ENCODE assay signal across 10 cellular contexts in the genomic region with DNA sequence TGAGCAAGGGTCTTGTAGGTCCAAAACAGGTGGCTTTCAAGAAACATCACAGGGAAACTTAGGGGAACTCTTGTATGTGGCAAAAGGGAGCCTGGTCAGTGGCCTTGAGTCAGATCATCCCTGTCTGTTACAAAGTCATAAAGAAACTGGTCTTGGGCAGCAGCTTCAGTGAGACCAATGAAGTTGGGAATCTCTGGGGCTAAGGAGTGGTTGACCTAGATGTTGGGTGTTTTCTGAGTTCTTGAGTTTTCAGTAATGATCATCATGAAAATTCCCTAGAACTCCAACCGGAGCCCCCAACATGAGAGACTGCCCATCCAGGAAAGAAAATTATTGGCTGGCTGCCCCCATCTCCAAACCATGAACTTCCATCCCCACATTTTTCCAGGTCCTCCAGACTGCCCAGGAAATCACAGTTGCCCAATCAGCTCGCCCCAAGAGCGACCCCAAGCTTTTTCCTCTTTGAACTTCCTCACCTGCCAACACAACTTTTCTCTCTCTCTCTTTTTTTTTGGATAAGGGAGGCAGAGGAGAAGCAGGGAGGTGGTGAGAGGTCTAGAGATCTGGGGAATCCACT. TPM values are rescaled to one million over a fixed set of nuclear protein-coding genes. Genes with fewer than 3 reads are reported as not detected.
DNase-seq lines count a peak whose midpoint lies in the region; ATAC-seq and TF ChIP-seq lines count a peak whose summit lies in the region.
"Had no signal": no experiment of that assay in that cellular context is flagged by ENCODE, and none has a peak within 500 bp of the region (broad histone marks: within the 10 kb centered on the region; RNA-seq: fewer than 3 reads in every experiment).

No MANE protein-coding gene starts in this region.

- H3K9me3 Mint-ChIP-seq in activated CD4-positive, alpha-beta T cell treated with anti-CD3 and anti-CD28 coated beads, Interleukin-2, amount 10 ng/mL, durations not matched to agents 24 days and 14 days, result no peaks in the 10 kb centered on the region
- H3K9me3 Mint-ChIP-seq in stimulated activated naive B cell treated with anti-CD40 and anti-IgM and Interleukin-4, amounts not matched to agents 10 μg/mL and 1 μg/mL and 100 μg/mL, for 72 hours, result no peaks in the 10 kb centered on the region

- peaks cover 69% of the 10 kb centered on the region for H3K4me1 Mint-ChIP-seq in activated CD4-positive, alpha-beta T cell treated with anti-CD3 and anti-CD28 coated beads, Interleukin-2, amount 10 ng/mL, durations not matched to agents 24 days and 14 days
- peaks cover 64 to 98% of the 10 kb centered on the region in 2 donors for H3K4me1 Mint-ChIP-seq in stimulated activated naive B cell treated with anti-CD40 and anti-IgM and Interleukin-4, amounts not matched to agents 10 μg/mL and 1 μg/mL and 100 μg/mL, for 72 hours

- H3K9me3 ChIP-seq in SU-DHL-6 (ENCODE audit: insufficient read depth, low read length), result no peaks in the 10 kb centered on the region

- no peak overlapping the region for H2AFZ ChIP-seq in SU-DHL-6 (ENCODE audit: low read depth, low read length, severe bottlenecking)

- H3K9me2 ChIP-seq in SU-DHL-6 (replicated peaks; ENCODE audit: insufficient read depth, low read length), result no peaks in the 10 kb centered on the region

- no peaks in the 10 kb centered on the region for H4K20me1 ChIP-seq in SU-DHL-6 (ENCODE audit: low read depth, low read length)

- H3K4me2 ChIP-seq in SU-DHL-6 (ENCODE audit: low read depth, low read length, poor library complexity, severe bottlenecking), result peak overlapping the region; percentile 36

- H3K4me3 ChIP-seq in SU-DHL-6 (ENCODE audit: insufficient read depth, low read length, poor library complexity, severe bottlenecking), result no peak overlapping the region

- peak overlapping the region; percentile 95 for H3K4me3 Mint-ChIP-seq in activated CD4-positive, alpha-beta T cell treated with anti-CD3 and anti-CD28 coated beads, Interleukin-2, amount 10 ng/mL, durations not matched to agents 24 days and 14 days
- H3K4me3 Mint-ChIP-seq in stimulated activated naive B cell treated with anti-CD40 and anti-IgM and Interleukin-4, amounts not matched to agents 10 μg/mL and 1 μg/mL and 100 μg/mL, for 72 hours, result peak overlapping the region; percentile 89 to 98

- ATAC-seq in HG02798 (IDR thresholded peaks at IDR 0.05; ENCODE audit: poor library complexity, unreplicated experiment), result peak; percentile 24
- peak; percentile 38 to 43 for ATAC-seq in stimulated activated naive B cell treated with anti-CD40 and anti-IgM and Interleukin-4, amounts not matched to agents 10 μg/mL and 1 μg/mL and 100 μg/mL, for 72 hours (replicated peaks)

- no peaks in the 10 kb centered on the region for H3K27me3 ChIP-seq in SU-DHL-6 (ENCODE audit: low read length)

- H3K27ac ChIP-seq in SU-DHL-6 (ENCODE audit: low read depth, low read length), result no peak overlapping the region

- no peaks in the 10 kb centered on the region for H3K79me2 ChIP-seq in SU-DHL-6 (ENCODE audit: insufficient read depth, low read length)

- intact Hi-C loops in activated CD4-positive, alpha-beta T cell treated with anti-CD3 and anti-CD28 coated beads, Interleukin-2, amount 10 ng/mL, durations not matched to agents 24 days and 14 days (cut with micrococcal nuclease), result loop anchor here (1.0 to 5.0 kb wide), 2 partner anchors 42 to 1106 kb away; no protein-coding TSS in a partner anchor

- H3K36me3 ChIP-seq in SU-DHL-6 (ENCODE audit: low read length), result no peaks in the 10 kb centered on the region

- peak overlapping the region; percentile 100 for H3K27ac Mint-ChIP-seq in activated CD4-positive, alpha-beta T cell treated with anti-CD3 and anti-CD28 coated beads, Interleukin-2, amount 10 ng/mL, durations not matched to agents 24 days and 14 days
- H3K27ac Mint-ChIP-seq in stimulated activated naive B cell treated with anti-CD40 and anti-IgM and Interleukin-4, amounts not matched to agents 10 μg/mL and 1 μg/mL and 100 μg/mL, for 72 hours, result peak overlapping the region; percentile 100

- H3K27me3 Mint-ChIP-seq in activated CD4-positive, alpha-beta T cell treated with anti-CD3 and anti-CD28 coated beads, Interleukin-2, amount 10 ng/mL, durations not matched to agents 24 days and 14 days, result no peaks in the 10 kb centered on the region
- H3K27me3 Mint-ChIP-seq in stimulated activated naive B cell treated with anti-CD40 and anti-IgM and Interleukin-4, amounts not matched to agents 10 μg/mL and 1 μg/mL and 100 μg/mL, for 72 hours, result no peaks in the 10 kb centered on the region

- H3F3A ChIP-seq in SU-DHL-6 (ENCODE audit: insufficient read depth), result peaks cover 4% of the 10 kb centered on the region; the same call in 1 of the 2 replicates

- no peak for DNase-seq in activated CD4-positive, alpha-beta T cell treated with anti-CD3 and anti-CD28 coated beads, Interleukin-2, amount 10 ng/mL, durations not matched to agents 24 days and 14 days
- DNase-seq in activated CD4-positive, alpha-beta T cell treated with anti-CD3 and anti-CD28 coated beads for 4 hours, result no peak
- DNase-seq in stimulated activated naive B cell treated with anti-CD40 and anti-IgM and Interleukin-4, amounts not matched to agents 10 μg/mL and 1 μg/mL and 100 μg/mL, for 72 hours, result no peak
- no peak for DNase-seq in stimulated activated CD4-positive, alpha-beta T cell treated with anti-CD3 and anti-CD28 coated beads, Interleukin-15, amount 100 ng/mL, for 24 hours
- no peak for DNase-seq in cerebellar nuclear complex (lab: John Stamatoyannopoulos, UW)
- no peak for DNase-seq in mucosa of gallbladder (ENCODE audit: low spot score)
- DNase-seq: glutamatergic neuron, NCI-H748 treated with DMSO at 0.1 percent for 48 hours had no signal

- no peak overlapping the region for H3K9ac ChIP-seq in SU-DHL-6 (ENCODE audit: low read length)

- no peak for TF ChIP-seq CTCF in SU-DHL-6 (IDR thresholded peaks at IDR 0.05; ENCODE audit: insufficient read depth, low read length, poor library complexity, severe bottlenecking)

- peaks cover 85% of the 10 kb centered on the region for H3K36me3 Mint-ChIP-seq in activated CD4-positive, alpha-beta T cell treated with anti-CD3 and anti-CD28 coated beads, Interleukin-2, amount 10 ng/mL, durations not matched to agents 24 days and 14 days (ENCODE audit: low read depth)
- H3K36me3 Mint-ChIP-seq in stimulated activated naive B cell treated with anti-CD40 and anti-IgM and Interleukin-4, amounts not matched to agents 10 μg/mL and 1 μg/mL and 100 μg/mL, for 72 hours, result peaks cover 74 to 87% of the 10 kb centered on the region in 2 donors

RNA-seq across cellular contexts. Expression of a gene that starts 3.9 kb away (rescaled TPM):
- total RNA-seq in activated CD4-positive, alpha-beta T cell treated with anti-CD3 and anti-CD28 coated beads, Interleukin-2, amount 10 ng/mL, durations not matched to agents 24 days and 14 days, result 217 and 220 TPM in 2 replicates
- 1.3 TPM for total RNA-seq in mucosa of gallbladder

RNA-seq across cellular contexts. Expression of a gene that starts 60.0 kb away (rescaled TPM):
- total RNA-seq in activated CD4-positive, alpha-beta T cell treated with anti-CD3 and anti-CD28 coated beads, Interleukin-2, amount 10 ng/mL, durations not matched to agents 24 days and 14 days, result 13.1 and 16.8 TPM in 2 replicates
- 0.23 TPM for total RNA-seq in mucosa of gallbladder

Comparison
In these comparisons a context has a peak if more than half of its experiments do, and no peak if none do; other contexts are left out.
1. RNA of a gene that starts 3.9 kb away (total RNA-seq): 217 to 220 TPM in activated CD4-positive, alpha-beta T cell treated with anti-CD3 and anti-CD28 coated beads, Interleukin-2, amount 10 ng/mL, durations not matched to agents 24 days and 14 days; 1.3 TPM in mucosa of gallbladder (single experiment); every median in the first group is over 10 times any median in the second.
2. RNA of a gene that starts 60.0 kb away (total RNA-seq): 13.1 to 16.8 TPM in activated CD4-positive, alpha-beta T cell treated with anti-CD3 and anti-CD28 coated beads, Interleukin-2, amount 10 ng/mL, durations not matched to agents 24 days and 14 days; 0.23 TPM in mucosa of gallbladder (single experiment); every median in the first group is over 10 times any median in the second.